8 cellular contexts compared by ENCODE assay signal in the genomic region with DNA sequence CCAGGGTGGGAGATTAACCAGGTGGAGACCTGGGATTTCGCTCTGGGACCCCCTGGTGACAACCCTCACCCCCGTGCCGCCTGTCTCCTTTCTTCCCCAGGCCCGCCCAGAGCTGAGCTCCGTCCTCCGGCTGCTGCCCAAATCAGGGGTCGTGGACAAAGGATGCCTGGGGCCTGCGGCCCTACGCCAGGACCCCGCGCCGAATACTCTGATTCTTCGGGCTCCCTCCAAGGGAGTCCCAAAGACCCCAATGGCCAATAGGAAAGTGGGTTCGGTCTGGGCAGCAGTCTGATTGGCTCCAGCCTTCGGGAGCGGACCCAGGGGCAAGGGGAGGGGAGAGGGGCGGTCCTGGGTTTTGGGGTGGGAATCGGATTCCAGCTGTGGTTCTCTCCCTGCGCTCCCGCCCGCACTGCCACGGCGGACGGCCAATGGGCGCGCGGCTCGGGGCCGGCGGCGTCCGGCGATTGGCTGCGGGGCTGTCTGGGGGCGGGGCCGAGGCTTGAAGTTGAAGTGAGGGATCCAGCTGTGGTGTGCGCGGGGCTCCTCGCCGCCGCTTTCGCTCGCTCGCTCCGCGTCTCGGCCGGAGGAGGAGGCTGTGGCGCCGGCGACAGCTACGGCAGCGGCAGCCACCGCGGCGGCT. TPM values are rescaled to one million over a fixed set of nuclear protein-coding genes. Genes with fewer than 3 reads are reported as not detected.
DNase-seq lines count a peak whose midpoint lies in the region; TF ChIP-seq lines count a peak whose summit lies in the region.

Gene CACNA1G, plus strand, starts transcription at position 531 of the 640 bp plus-strand sequence. CDS start 745 bp downstream, outside the sequence.

- H3K27me3 Mint-ChIP-seq in glutamatergic neuron (ENCODE audit: unreplicated experiment): peaks cover 15% of the 10 kb centered on the region
- H3K27me3 Mint-ChIP-seq in osteocyte (ENCODE audit: unreplicated experiment): peaks cover 49% of the 10 kb centered on the region

- H3K27ac Mint-ChIP-seq in glutamatergic neuron (ENCODE audit: unreplicated experiment) (no peak within 1 kb of the TSS), osteocyte (ENCODE audit: unreplicated experiment) (no peak within 1 kb of the TSS)

- DNase-seq in ELF-1 (ENCODE audit: low read depth, low spot score) (peak; percentile 96), H4 (ENCODE audit: low spot score) (peak; percentile 89), Kasumi-1 (lab: John Stamatoyannopoulos, UW) (peak; percentile 87 to 91), SK-MEL-5 (ENCODE audit: low read depth, low spot score) (peak; percentile 85), glutamatergic neuron (peak; percentile 92), osteocyte (ENCODE audit: extremely low spot score, unreplicated experiment) (peak; percentile 96), suprapubic skin (ENCODE audit: low spot score in 2 of 2) (peak; percentile 93 to 96)
- peak; percentile 90 for DNase-seq in activated naive CD4-positive, alpha-beta T cell treated with Interleukin-2 at 50 U/mL for 16 hours

- H3K27me3 ChIP-seq in suprapubic skin: peaks cover 49% of the 10 kb centered on the region

- H3K27ac ChIP-seq in suprapubic skin: no peak within 1 kb of the TSS

- peak within 1 kb of the TSS; percentile 63 for H3K4me3 Mint-ChIP-seq in glutamatergic neuron (ENCODE audit: unreplicated experiment)
- peak within 1 kb of the TSS; percentile 72 for H3K4me3 Mint-ChIP-seq in osteocyte (ENCODE audit: unreplicated experiment)

- H3K4me1 Mint-ChIP-seq in glutamatergic neuron (ENCODE audit: low read depth, unreplicated experiment): peaks cover 30% of the 10 kb centered on the region
- peaks cover 31% of the 10 kb centered on the region for H3K4me1 Mint-ChIP-seq in osteocyte (ENCODE audit: unreplicated experiment)

- H3K36me3 ChIP-seq in suprapubic skin: peaks cover 7% of the 10 kb centered on the region

- TF ChIP-seq EP300 in suprapubic skin (IDR thresholded peaks at IDR 0.05): no peak

- H3K36me3 Mint-ChIP-seq in glutamatergic neuron (ENCODE audit: unreplicated experiment): no peaks in the 10 kb centered on the region
- H3K36me3 Mint-ChIP-seq in osteocyte (ENCODE audit: unreplicated experiment): peaks cover 3% of the 10 kb centered on the region

- in situ Hi-C loops in SK-MEL-5 (cut with HindIII; ENCODE audit: low pct_unique_long_range_greater_than_20kb, low sequenced_read_pairs): no loop called here

- peaks cover 68% of the 10 kb centered on the region for H3K4me1 ChIP-seq in suprapubic skin

- TF ChIP-seq POLR2A in suprapubic skin (IDR thresholded peaks at IDR 0.05): peak in 1 of 2 donors; percentile 50

- WGBS in suprapubic skin: under 1% methylated on average over 31 of the region's 56 CpGs

- H3K9me3 ChIP-seq in suprapubic skin: no peaks in the 10 kb centered on the region

- H3K4me3 ChIP-seq in suprapubic skin: peak within 1 kb of the TSS; percentile 71

- no peak for TF ChIP-seq CTCF in glutamatergic neuron (IDR thresholded peaks at IDR 0.05; ENCODE audit: partially characterized antibody, unreplicated experiment)
- no peak for TF ChIP-seq CTCF in osteocyte (IDR thresholded peaks at IDR 0.05)
- no peak for TF ChIP-seq CTCF in suprapubic skin (IDR thresholded peaks at IDR 0.05)

- H3K9me3 Mint-ChIP-seq in glutamatergic neuron (ENCODE audit: unreplicated experiment) (peaks cover 6% of the 10 kb centered on the region), osteocyte (ENCODE audit: unreplicated experiment) (no peaks in the 10 kb centered on the region)

RNA-seq across cellular contexts. Expression of gene CACNA1G, which starts in this region (rescaled TPM):
- total RNA-seq in H4 (2014; rRNA removed; shearing (Covaris generic)): 0.97 and 1.7 TPM in 2 replicates
- total RNA-seq in SK-MEL-5 (2014; rRNA removed; shearing (Covaris generic)): not detected in 2 replicates
- 0.01 and 0.03 TPM in 2 replicates for polyA plus RNA-seq in SK-MEL-5 (2015; cell fraction: cytosol; rRNA removed)
- 0.17 TPM in 1 of 2 replicates, not detected in the other for polyA plus RNA-seq in SK-MEL-5 (2015; cell fraction: nucleus; rRNA removed)
- 2.2 TPM for total RNA-seq in glutamatergic neuron (ENCODE audit: unreplicated experiment)
- total RNA-seq in osteocyte: 0.10 and 0.11 TPM in 2 replicates
- 1 to 10 TPM; 1.1 to 9.9 (median 2.7) TPM for total RNA-seq in suprapubic skin

Comparison
In these comparisons a context has a peak if more than half of its experiments do, and no peak if none do; other contexts are left out.
1. Peak in DNase-seq in SK-MEL-5; RNA of the gene not detected or under 1 TPM.
2. Peak in DNase-seq in osteocyte; RNA of the gene not detected or under 1 TPM.